14 cellular contexts compared by ENCODE assay signal in the genomic region with DNA sequence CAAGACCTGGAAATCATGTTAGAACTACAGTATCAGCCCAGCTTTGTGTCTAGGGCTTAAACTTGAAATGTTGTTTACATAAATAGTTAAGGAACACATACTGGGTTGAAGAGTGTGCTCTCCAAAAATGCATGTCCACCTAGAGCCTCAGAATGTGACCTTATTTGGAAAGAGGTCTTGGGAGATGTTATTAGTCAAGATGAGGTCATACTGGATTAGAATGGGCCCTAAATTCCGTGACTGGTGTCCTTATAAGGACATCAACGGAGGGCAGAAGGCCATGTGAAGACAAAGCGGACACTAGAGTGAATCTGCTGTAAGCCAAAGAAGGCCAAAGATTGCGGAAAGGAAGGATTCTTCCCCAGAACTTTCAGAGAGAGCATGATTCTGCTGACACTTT.
DNase-seq lines count a peak whose midpoint lies in the region; ATAC-seq and TF ChIP-seq lines count a peak whose summit lies in the region.
"Had no signal": no experiment of that assay in that cellular context is flagged by ENCODE, and none has a peak within 500 bp of the region (broad histone marks: within the 10 kb centered on the region; RNA-seq: fewer than 3 reads in every experiment).

No MANE protein-coding gene starts in this region.

- H3K36me3 ChIP-seq in skeletal muscle satellite cell (ENCODE audit: insufficient read depth, low read length) = no peaks in the 10 kb centered on the region
- H3K36me3 ChIP-seq: Peyer's patch, right atrium auricular region, thoracic aorta had no signal

- peak overlapping the region; percentile 13 for H3K9ac ChIP-seq in skeletal muscle satellite cell (ENCODE audit: low read depth, low read length)

- no peak overlapping the region for H3K4me3 Mint-ChIP-seq in stimulated activated naive B cell treated with anti-CD40 and anti-IgM and Interleukin-4, amounts not matched to agents 10 μg/mL and 1 μg/mL and 100 μg/mL, for 72 hours

- ATAC-seq in GM21526 (IDR thresholded peaks at IDR 0.05; ENCODE audit: low FRiP score, unreplicated experiment) = no peak
- ATAC-seq in stimulated activated naive B cell treated with anti-CD40 and anti-IgM and Interleukin-4, amounts not matched to agents 10 μg/mL and 1 μg/mL and 100 μg/mL, for 72 hours (replicated peaks) = no peak

- peaks cover 0 to 2% of the 10 kb centered on the region in 2 donors for H3K36me3 Mint-ChIP-seq in stimulated activated naive B cell treated with anti-CD40 and anti-IgM and Interleukin-4, amounts not matched to agents 10 μg/mL and 1 μg/mL and 100 μg/mL, for 72 hours

- no peaks in the 10 kb centered on the region for H3K9me3 Mint-ChIP-seq in stimulated activated naive B cell treated with anti-CD40 and anti-IgM and Interleukin-4, amounts not matched to agents 10 μg/mL and 1 μg/mL and 100 μg/mL, for 72 hours

- H3K4me2 ChIP-seq in skeletal muscle satellite cell (ENCODE audit: low read length) = no peak overlapping the region

- no peaks in the 10 kb centered on the region for H3K27me3 Mint-ChIP-seq in stimulated activated naive B cell treated with anti-CD40 and anti-IgM and Interleukin-4, amounts not matched to agents 10 μg/mL and 1 μg/mL and 100 μg/mL, for 72 hours

- TF ChIP-seq CTCF in fibroblast of pulmonary artery (IDR thresholded peaks at IDR 0.05; ENCODE audit: low read length, missing control alignments) = no peak

- H3K9me3 ChIP-seq in skeletal muscle satellite cell (replicated peaks; ENCODE audit: low read length) = no peaks in the 10 kb centered on the region
- H3K9me3 ChIP-seq: Peyer's patch, right atrium auricular region, thoracic aorta had no signal

- H3K27ac Mint-ChIP-seq in stimulated activated naive B cell treated with anti-CD40 and anti-IgM and Interleukin-4, amounts not matched to agents 10 μg/mL and 1 μg/mL and 100 μg/mL, for 72 hours = no peak overlapping the region

- DNase-seq in HCEC 1CT (peak; percentile 96), SK-N-DZ (ENCODE audit: low spot score) (peak; percentile 34), fibroblast of pulmonary artery (ENCODE audit: low read depth) (peak; percentile 56), NCI-H2171 (lab: John Stamatoyannopoulos, UW) (no peak)
- DNase-seq in stimulated activated naive B cell treated with anti-CD40 and anti-IgM and Interleukin-4, amounts not matched to agents 10 μg/mL and 1 μg/mL and 100 μg/mL, for 72 hours = no peak
- DNase-seq: activated gamma-delta T cell, erythroblast, MV-4-11, Peyer's patch, T1000 had no signal

- H3K4me1 Mint-ChIP-seq in stimulated activated naive B cell treated with anti-CD40 and anti-IgM and Interleukin-4, amounts not matched to agents 10 μg/mL and 1 μg/mL and 100 μg/mL, for 72 hours = peaks cover 14 to 29% of the 10 kb centered on the region in 2 donors

- H3K4me3 ChIP-seq in fibroblast of pulmonary artery (replicated peaks; ENCODE audit: low read depth, low read length) (no peak overlapping the region), skeletal muscle satellite cell (ENCODE audit: low read length) (no peak overlapping the region)
- H3K4me3 ChIP-seq: Peyer's patch, right atrium auricular region, thoracic aorta had no signal

- H3K27me3 ChIP-seq in skeletal muscle satellite cell (ENCODE audit: control insufficient read depth, insufficient read depth, low read length) = no peaks in the 10 kb centered on the region
- H3K27me3 ChIP-seq: Peyer's patch, right atrium auricular region had no signal

- peaks cover 18% of the 10 kb centered on the region for H3K4me1 ChIP-seq in skeletal muscle satellite cell (ENCODE audit: control insufficient read depth, insufficient read depth, low read length)
- H3K4me1 ChIP-seq: Peyer's patch had no signal

Comparison
In these comparisons a context has a peak if more than half of its experiments do, and no peak if none do; other contexts are left out.
1. DNase-seq: peak in HCEC 1CT (single experiment), SK-N-DZ (single experiment) and fibroblast of pulmonary artery (single experiment); none in stimulated activated naive B cell treated with anti-CD40 and anti-IgM and Interleukin-4, amounts not matched to agents 10 μg/mL and 1 μg/mL and 100 μg/mL, for 72 hours (single experiment) and NCI-H2171 (single experiment).